Comparison of ENCODE assay signal across 12 cellular contexts in genomic region chr4:16464651-16465050, GRCh38.
DNase-seq lines count a peak whose midpoint lies in the region; ATAC-seq lines count a peak whose summit lies in the region.
"Had no signal": no experiment of that assay in that cellular context is flagged by ENCODE, and none has a peak within 500 bp of the region (broad histone marks: within the 10 kb centered on the region; RNA-seq: fewer than 3 reads in every experiment).

No MANE protein-coding gene starts in this region.

- DNase-seq in adipocyte (ENCODE audit: low read depth) (peak; percentile 45), kidney glomerular epithelial cell (lab: John Stamatoyannopoulos, UW) (peak; percentile 56), renal cortical epithelial cell (ENCODE audit: low read depth) (peak; percentile 88)
- DNase-seq: C1 segment of cervical spinal cord; Calu3; CD4-positive, alpha-beta T cell; DMS 273 treated with DMSO at 0.1 percent for 48 hours had no signal

- ATAC-seq in esophagus mucosa (peak; percentile 43), HG02840 (IDR thresholded peaks at IDR 0.05; ENCODE audit: low FRiP score, unreplicated experiment) (no peak), GM18861 (IDR thresholded peaks at IDR 0.05; ENCODE audit: unreplicated experiment) (no peak), HG02938 (IDR thresholded peaks at IDR 0.05; ENCODE audit: unreplicated experiment) (no peak)

- H3K27me3 ChIP-seq in adipocyte (replicated peaks; ENCODE audit: control insufficient read depth, insufficient read depth, low read length) = peaks cover 5% of the 10 kb centered on the region

- no peaks in the 10 kb centered on the region for H3K9me3 ChIP-seq in adipocyte (ENCODE audit: control insufficient read depth, low read length)
- H3K9me3 ChIP-seq: HAP-1 had no signal

- peaks cover 3% of the 10 kb centered on the region for H3K4me1 ChIP-seq in adipocyte (ENCODE audit: control insufficient read depth, insufficient read depth, low read length)
- H3K4me1 ChIP-seq: HAP-1 had no signal

- no peaks in the 10 kb centered on the region for H3K36me3 ChIP-seq in adipocyte (ENCODE audit: control insufficient read depth, insufficient read depth, low read length, severe bottlenecking)
- H3K36me3 ChIP-seq: HAP-1 had no signal

- no peak overlapping the region for H3K9ac ChIP-seq in adipocyte (ENCODE audit: low read length)

- no peak overlapping the region for H3K4me3 ChIP-seq in adipocyte (ENCODE audit: low read length)
- H3K4me3 ChIP-seq: HAP-1 had no signal
